13 cellular contexts compared by ENCODE assay signal in genomic region chr10:47936772-47937228, GRCh38. TPM values are rescaled to one million over a fixed set of nuclear protein-coding genes. Genes with fewer than 3 reads are reported as not detected.
"Had no signal": no experiment of that assay in that cellular context is flagged by ENCODE, and none has a peak within 500 bp of the region (broad histone marks: within the 10 kb centered on the region; RNA-seq: fewer than 3 reads in every experiment).

No MANE protein-coding gene starts in this region.

RNA-seq across cellular contexts. Expression of gene NPY4R2, which starts 18.3 kb away (rescaled TPM):
- total RNA-seq: activated CD4-positive, alpha-beta T cell treated with anti-CD3 and anti-CD28 coated beads, Interleukin-2, amount 10 ng/mL, durations not matched to agents 24 days and 14 days; activated CD8-positive, alpha-beta memory T cell treated with anti-CD3 and anti-CD28 coated beads for 36 hours; activated CD8-positive, alpha-beta T cell treated with anti-CD3 and anti-CD28 coated beads for 36 hours; activated naive CD8-positive, alpha-beta T cell treated with anti-CD3 and anti-CD28 coated beads for 36 hours; activated T-cell treated with anti-CD3 and anti-CD28 coated beads, Interleukin-2, amount 50 U/mL, for 72 hours; activated T-helper 17 cell treated with anti-CD3 and anti-CD28 coated beads, Interleukin-2, amount 50 U/mL, for 72 hours; aorta; MCF 10A; OCI-LY7; PC-9; SJCRH30; T-helper 1 cell treated with Interleukin-12 subunit alpha and Interleukin-12 subunit beta and Interleukin-4 antibody, amounts not matched to agents 30 ng/mL and 1 ng/mL, for 36 hours; T-helper 2 cell treated with Interferon-gamma antibody and Interleukin-4, amounts not matched to agents 100 ng/mL and 5 ng/mL, for 36 hours had no signal
